In the genomic region with DNA sequence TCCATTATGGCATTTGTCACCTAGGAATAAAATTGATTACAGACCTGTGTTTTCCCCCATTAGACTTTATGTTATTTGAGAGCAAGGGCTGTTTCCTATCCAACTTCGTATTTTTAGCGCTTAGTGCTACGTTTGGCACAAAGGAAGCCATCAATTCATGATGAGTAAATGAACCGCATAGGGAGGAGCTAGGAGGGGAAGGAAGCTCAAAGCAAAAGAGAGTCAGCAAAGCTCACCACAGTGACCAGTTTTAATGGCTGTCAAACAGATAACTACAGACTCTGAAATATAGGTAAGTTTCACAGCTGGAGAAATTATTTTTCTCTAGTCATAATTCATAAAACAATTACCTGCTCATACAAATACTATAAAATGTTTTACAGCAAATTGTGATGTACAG, we compare ENCODE assay signal across 20 cellular contexts. TPM values are rescaled to one million over a fixed set of nuclear protein-coding genes. Genes with fewer than 3 reads are reported as not detected.
DNase-seq lines count a peak whose midpoint lies in the region; ATAC-seq and TF ChIP-seq lines count a peak whose summit lies in the region.
"Had no signal": no experiment of that assay in that cellular context is flagged by ENCODE, and none has a peak within 500 bp of the region (broad histone marks: within the 10 kb centered on the region; RNA-seq: fewer than 3 reads in every experiment).

No MANE protein-coding gene starts in this region.

- H3K4me1 Mint-ChIP-seq in activated CD8-positive, alpha-beta memory T cell treated with anti-CD3 and anti-CD28 coated beads, Interleukin-2, amount 10 ng/mL, durations not matched to agents 7 days and 5 days, result peaks cover 11% of the 10 kb centered on the region
- H3K4me1 Mint-ChIP-seq in T-helper 17 cell, result no peaks in the 10 kb centered on the region
- H3K4me1 Mint-ChIP-seq: CD14-positive monocyte had no signal

- peaks cover 13% of the 10 kb centered on the region for H3K36me3 Mint-ChIP-seq in activated CD8-positive, alpha-beta memory T cell treated with anti-CD3 and anti-CD28 coated beads, Interleukin-2, amount 10 ng/mL, durations not matched to agents 7 days and 5 days
- peaks cover 2% of the 10 kb centered on the region for H3K36me3 Mint-ChIP-seq in T-helper 17 cell (ENCODE audit: low read depth)
- H3K36me3 Mint-ChIP-seq: CD14-positive monocyte had no signal

- H4K20me1 ChIP-seq in neural cell (ENCODE audit: insufficient read depth), result no peaks in the 10 kb centered on the region

- no peaks in the 10 kb centered on the region for H3K9me2 ChIP-seq in neural cell (ENCODE audit: insufficient read depth, low read length)

- H3K9me3 ChIP-seq in T-helper 17 cell (ENCODE audit: control insufficient read depth, low read length, poor library complexity, severe bottlenecking), result no peaks in the 10 kb centered on the region
- no peaks in the 10 kb centered on the region for H3K9me3 ChIP-seq in neural cell (ENCODE audit: low read length)
- H3K9me3 ChIP-seq: SJSA1 had no signal

- peak; percentile 78 for ATAC-seq in activated CD8-positive, alpha-beta memory T cell treated with anti-CD3 and anti-CD28 coated beads, Interleukin-2, amount 10 ng/mL, durations not matched to agents 7 days and 5 days
- peak; percentile 56 for ATAC-seq in T-helper 17 cell
- ATAC-seq in GM19467 (IDR thresholded peaks at IDR 0.05; ENCODE audit: unreplicated experiment), result no peak
- ATAC-seq: HCT116 had no signal

- peaks cover 5% of the 10 kb centered on the region for H3K9me3 Mint-ChIP-seq in activated CD8-positive, alpha-beta memory T cell treated with anti-CD3 and anti-CD28 coated beads, Interleukin-2, amount 10 ng/mL, durations not matched to agents 7 days and 5 days (ENCODE audit: low read depth)
- H3K9me3 Mint-ChIP-seq: IgD-negative memory B cell had no signal

- no peak for TF ChIP-seq EP300 in neural cell (conservative IDR thresholded peaks at IDR 0.05; ENCODE audit: poor library complexity, severe bottlenecking)

- no peak overlapping the region for H3K4me3 ChIP-seq in neural cell (ENCODE audit: low read length)
- H3K4me3 ChIP-seq: GM23248, SJSA1 had no signal

- no peaks in the 10 kb centered on the region for H3F3A ChIP-seq in neural cell (ENCODE audit: insufficient read depth, low read length, poor library complexity, severe bottlenecking)

- no peak overlapping the region for H3K4me2 ChIP-seq in neural cell (ENCODE audit: low read length)

- no peaks in the 10 kb centered on the region for H3K27me3 ChIP-seq in neural cell (ENCODE audit: insufficient read depth, low read depth, low read length)
- H3K27me3 ChIP-seq: SJSA1 had no signal

- TF ChIP-seq CTCF in neural cell (IDR thresholded peaks at IDR 0.05; ENCODE audit: poor library complexity, severe bottlenecking), result no peak

- no peaks in the 10 kb centered on the region for H3K36me3 ChIP-seq in neural cell (ENCODE audit: insufficient read depth, low read length)
- H3K36me3 ChIP-seq: SJSA1 had no signal

- no peak overlapping the region for H2AFZ ChIP-seq in neural cell (ENCODE audit: low read depth, low read length)
- H2AFZ ChIP-seq: GM23248 had no signal

- no peak for DNase-seq in activated CD8-positive, alpha-beta memory T cell treated with anti-CD3 and anti-CD28 coated beads, Interleukin-2, amount 10 ng/mL, durations not matched to agents 7 days and 5 days
- no peak for DNase-seq in activated CD8-positive, alpha-beta memory T cell treated with anti-CD3 and anti-CD28 coated beads, Interleukin-2, amount 50 U/mL, for 4 hours
- DNase-seq in GDM1 (lab: John Stamatoyannopoulos, UW), result peak; percentile 22
- no peak for DNase-seq in T-helper 17 cell
- no peak for DNase-seq in activated T-cell treated with anti-CD3 and anti-CD28 coated beads, Interleukin-2, amount 50 U/mL, for 48 hours
- DNase-seq: DMS53, GM23248, NCI-H1436, NCI-H2029, NCI-H2171 treated with DMSO at 0.1 percent for 48 hours, NCI-H748 treated with DMSO at 0.1 percent for 48 hours had no signal

- CTCF ChIA-PET in activated CD8-positive, alpha-beta memory T cell treated with anti-CD3 and anti-CD28 coated beads, Interleukin-2, amount 10 ng/mL, durations not matched to agents 7 days and 5 days (lab: Charles Lee), result no interaction called here

- no peak for TF ChIP-seq RAD21 in neural cell (conservative IDR thresholded peaks at IDR 0.05)

- no peaks in the 10 kb centered on the region for H3K79me2 ChIP-seq in neural cell (replicated peaks; ENCODE audit: insufficient read depth, low read length)

- H3K4me3 Mint-ChIP-seq in activated CD8-positive, alpha-beta memory T cell treated with anti-CD3 and anti-CD28 coated beads, Interleukin-2, amount 10 ng/mL, durations not matched to agents 7 days and 5 days, result no peak overlapping the region
- no peak overlapping the region for H3K4me3 Mint-ChIP-seq in T-helper 17 cell
- H3K4me3 Mint-ChIP-seq: CD14-positive monocyte had no signal

- H3K27ac ChIP-seq in neural cell (ENCODE audit: low read length), result no peak overlapping the region
- H3K27ac ChIP-seq: GM23248, HL-60, SJSA1 had no signal

- H3K9ac ChIP-seq in neural cell (ENCODE audit: low read length), result no peak overlapping the region
- H3K9ac ChIP-seq: GM23248 had no signal

- peak overlapping the region; percentile 18 for H3K27ac Mint-ChIP-seq in activated CD8-positive, alpha-beta memory T cell treated with anti-CD3 and anti-CD28 coated beads, Interleukin-2, amount 10 ng/mL, durations not matched to agents 7 days and 5 days
- no peak overlapping the region for H3K27ac Mint-ChIP-seq in T-helper 17 cell
- H3K27ac Mint-ChIP-seq: CD14-positive monocyte, IgD-negative memory B cell had no signal

- no peaks in the 10 kb centered on the region for H3K27me3 Mint-ChIP-seq in activated CD8-positive, alpha-beta memory T cell treated with anti-CD3 and anti-CD28 coated beads, Interleukin-2, amount 10 ng/mL, durations not matched to agents 7 days and 5 days
- H3K27me3 Mint-ChIP-seq in T-helper 17 cell, result no peaks in the 10 kb centered on the region
- H3K27me3 Mint-ChIP-seq: IgD-negative memory B cell had no signal

TF ChIP-seq in neural cell, 6 proteins besides CTCF, POLR2A, EP300 and RAD21:
- TF ChIP-seq POLR2AphosphoS5 (IDR thresholded peaks at IDR 0.05) (peak; percentile 20), EZH2 (IDR thresholded peaks at IDR 0.05; ENCODE audit: borderline replicate concordance, insufficient read depth, low read length, poor library complexity, severe bottlenecking) (no peak)

RNA-seq across cellular contexts. Expression of gene SAMD3, which starts 6.9 kb away (rescaled TPM):
- total RNA-seq in activated CD8-positive, alpha-beta memory T cell treated with anti-CD3 and anti-CD28 coated beads, Interleukin-2, amount 10 ng/mL, durations not matched to agents 7 days and 5 days, result 10 to 100 TPM; 14.3 to 47.9 TPM
- total RNA-seq in T-helper 17 cell, result 10 to 100 TPM; 14.5 to 30.0 TPM
- polyA plus RNA-seq in neural cell, result 17.1 and 25.9 TPM in 2 replicates
- 26.1 and 27.9 TPM in 2 replicates for polyA minus RNA-seq in neural cell
- total RNA-seq: A673, NCI-H460 had no signal
